Comparison of ENCODE assay signal across 1 cellular context in genomic region chr20:61598586-61598985, GRCh38.
TF ChIP-seq lines count a peak whose summit lies in the region.

No MANE protein-coding gene starts in this region.

TF ChIP-seq in GM23338, 12 proteins besides CTCF, POLR2A, EP300 and RAD21 (continued from another document):
- TF ChIP-seq, protein P1, sequence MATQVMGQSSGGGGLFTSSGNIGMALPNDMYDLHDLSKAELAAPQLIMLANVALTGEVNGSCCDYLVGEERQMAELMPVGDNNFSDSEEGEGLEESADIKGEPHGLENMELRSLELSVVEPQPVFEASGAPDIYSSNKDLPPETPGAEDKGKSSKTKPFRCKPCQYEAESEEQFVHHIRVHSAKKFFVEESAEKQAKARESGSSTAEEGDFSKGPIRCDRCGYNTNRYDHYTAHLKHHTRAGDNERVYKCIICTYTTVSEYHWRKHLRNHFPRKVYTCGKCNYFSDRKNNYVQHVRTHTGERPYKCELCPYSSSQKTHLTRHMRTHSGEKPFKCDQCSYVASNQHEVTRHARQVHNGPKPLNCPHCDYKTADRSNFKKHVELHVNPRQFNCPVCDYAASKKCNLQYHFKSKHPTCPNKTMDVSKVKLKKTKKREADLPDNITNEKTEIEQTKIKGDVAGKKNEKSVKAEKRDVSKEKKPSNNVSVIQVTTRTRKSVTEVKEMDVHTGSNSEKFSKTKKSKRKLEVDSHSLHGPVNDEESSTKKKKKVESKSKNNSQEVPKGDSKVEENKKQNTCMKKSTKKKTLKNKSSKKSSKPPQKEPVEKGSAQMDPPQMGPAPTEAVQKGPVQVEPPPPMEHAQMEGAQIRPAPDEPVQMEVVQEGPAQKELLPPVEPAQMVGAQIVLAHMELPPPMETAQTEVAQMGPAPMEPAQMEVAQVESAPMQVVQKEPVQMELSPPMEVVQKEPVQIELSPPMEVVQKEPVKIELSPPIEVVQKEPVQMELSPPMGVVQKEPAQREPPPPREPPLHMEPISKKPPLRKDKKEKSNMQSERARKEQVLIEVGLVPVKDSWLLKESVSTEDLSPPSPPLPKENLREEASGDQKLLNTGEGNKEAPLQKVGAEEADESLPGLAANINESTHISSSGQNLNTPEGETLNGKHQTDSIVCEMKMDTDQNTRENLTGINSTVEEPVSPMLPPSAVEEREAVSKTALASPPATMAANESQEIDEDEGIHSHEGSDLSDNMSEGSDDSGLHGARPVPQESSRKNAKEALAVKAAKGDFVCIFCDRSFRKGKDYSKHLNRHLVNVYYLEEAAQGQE (IDR thresholded peaks at IDR 0.05; ENCODE audit: unreplicated experiment) = no peak
- TF ChIP-seq POLR2AphosphoS5 (IDR thresholded peaks at IDR 0.05; ENCODE audit: low read depth) = no peak
- no peak for TF ChIP-seq STAT1 (IDR thresholded peaks at IDR 0.05; ENCODE audit: unreplicated experiment)
TF ChIP-seq in GM23338: peak in this region for 0.
